In the genomic region with DNA sequence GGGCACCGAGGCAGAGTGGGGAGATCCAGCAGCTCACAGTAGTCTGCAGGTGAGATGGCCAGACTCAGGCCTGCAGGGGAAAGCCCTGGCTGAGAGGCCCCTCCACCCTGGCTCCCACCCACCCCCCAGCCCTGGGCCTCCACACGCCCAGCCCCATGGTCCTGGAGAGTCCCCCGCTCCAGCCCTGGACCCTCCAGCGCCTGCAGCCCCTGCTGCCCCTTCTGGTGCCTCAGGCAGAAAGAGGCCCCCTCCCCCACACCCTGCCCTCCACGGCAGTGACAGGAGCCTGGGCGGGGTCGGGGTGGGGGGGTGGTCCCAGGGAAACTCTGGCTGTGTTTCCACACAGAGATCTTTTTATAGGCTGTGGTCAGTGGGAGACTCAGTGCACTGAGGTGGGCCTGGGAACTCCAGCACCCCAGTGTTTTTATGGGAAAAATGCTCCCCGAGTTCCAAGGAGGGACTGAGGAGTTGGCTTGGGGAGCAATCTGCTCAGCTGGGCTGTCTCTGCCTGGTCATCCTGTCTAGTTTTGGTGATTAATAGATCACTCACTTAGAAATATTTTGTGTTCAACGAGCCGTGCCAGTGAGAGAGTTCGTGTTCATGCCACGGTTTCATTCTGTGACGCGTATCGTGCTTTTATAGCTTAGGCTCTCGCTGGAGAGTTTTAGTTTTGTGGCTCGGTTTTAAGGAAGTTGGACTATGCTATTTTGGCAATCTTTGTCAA, we compare ENCODE assay signal across 9 cellular contexts. TPM values are rescaled to one million over a fixed set of nuclear protein-coding genes. Genes with fewer than 3 reads are reported as not detected.
A peak's percentile ranks its signal among the peaks of the same experiment; 100 is the strongest.
DNase-seq lines count a peak whose midpoint lies in the region; ATAC-seq, FAIRE-seq and TF ChIP-seq lines count a peak whose summit lies in the region.
"Had no signal": no experiment of that assay in that cellular context is flagged by ENCODE, and none has a peak within 500 bp of the region (broad histone marks: within the 10 kb centered on the region; RNA-seq: fewer than 3 reads in every experiment).

No MANE protein-coding gene starts in this region.

- no peaks in the 10 kb centered on the region for H3K27me3 Mint-ChIP-seq in CD4-positive, alpha-beta T cell
- H3K27me3 Mint-ChIP-seq in mesothelial cell of epicardium (ENCODE audit: low read depth) = no peaks in the 10 kb centered on the region

- no peaks in the 10 kb centered on the region for H3K9me3 Mint-ChIP-seq in CD4-positive, alpha-beta T cell
- H3K9me3 Mint-ChIP-seq in mesothelial cell of epicardium = no peaks in the 10 kb centered on the region

- no peak overlapping the region for H3K27ac Mint-ChIP-seq in CD4-positive, alpha-beta T cell
- peak overlapping the region; percentile 92 for H3K27ac Mint-ChIP-seq in mesothelial cell of epicardium

- peak overlapping the region; percentile 51 for H3K4me3 ChIP-seq in bronchial epithelial cell (ENCODE audit: low read depth, low read length)

- H3K4me1 Mint-ChIP-seq in CD4-positive, alpha-beta T cell (ENCODE audit: low read depth) = peaks cover 29% of the 10 kb centered on the region
- peaks cover 80% of the 10 kb centered on the region for H3K4me1 Mint-ChIP-seq in mesothelial cell of epicardium

- H3K36me3 ChIP-seq in bronchial epithelial cell (ENCODE audit: control insufficient read depth, insufficient read depth, low read length) = peaks cover 15% of the 10 kb centered on the region

- no peaks in the 10 kb centered on the region for H3K9me3 ChIP-seq in CD4-positive, alpha-beta T cell (ENCODE audit: control insufficient read depth, low read length)

- CTCF ChIA-PET in CD4-positive, alpha-beta T cell (lab: Charles Lee) = no interaction called here

- H3K36me3 Mint-ChIP-seq in CD4-positive, alpha-beta T cell (ENCODE audit: low read depth) = no peaks in the 10 kb centered on the region
- H3K36me3 Mint-ChIP-seq in mesothelial cell of epicardium = no peaks in the 10 kb centered on the region

- TF ChIP-seq CTCF in CD4-positive, alpha-beta T cell (IDR thresholded peaks at IDR 0.05) = no peak
- TF ChIP-seq CTCF in bronchial epithelial cell (IDR thresholded peaks at IDR 0.05; ENCODE audit: insufficient read depth, low read length, severe bottlenecking) = no peak
- no peak for TF ChIP-seq CTCF in mesothelial cell of epicardium (IDR thresholded peaks at IDR 0.05; ENCODE audit: unreplicated experiment)

- intact Hi-C loops in CD4-positive, alpha-beta T cell (cut with DNase I, micrococcal nuclease) = loop anchor here in 1 of 2 experiments (1.0 kb wide), 1 partner anchor 42 kb away; no protein-coding TSS in a partner anchor

- FAIRE-seq in bronchial epithelial cell (lab: Jason Lieb, UNC) = no peak

- ATAC-seq in CD4-positive, alpha-beta T cell (ENCODE audit: poor library complexity) = no peak
- ATAC-seq in GM21528 (IDR thresholded peaks at IDR 0.05; ENCODE audit: low FRiP score, unreplicated experiment) = peak; percentile 58

- DNase-seq in CD4-positive, alpha-beta T cell = no peak
- peak; percentile 37 to 67 for DNase-seq in Kasumi-1 (lab: John Stamatoyannopoulos, UW)
- DNase-seq in bronchial epithelial cell (ENCODE audit: low read depth) = peak; percentile 81
- no peak for DNase-seq in mesothelial cell of epicardium (ENCODE audit: low spot score in 2 of 2, unreplicated experiment in 2 of 2)
- no peak for DNase-seq in COLO668 (lab: John Stamatoyannopoulos, UW; ENCODE audit: unreplicated experiment)
- no peak for DNase-seq in NCI-H1436 (lab: John Stamatoyannopoulos, UW)
- DNase-seq in NCI-H774 (lab: John Stamatoyannopoulos, UW) = no peak

- POLR2A ChIA-PET in CD4-positive, alpha-beta T cell (lab: Charles Lee) = no interaction called here

- H3K27me3 ChIP-seq in CD4-positive, alpha-beta T cell (ENCODE audit: control insufficient read depth, insufficient read depth, low read length) = no peaks in the 10 kb centered on the region
- H3K27me3 ChIP-seq in bronchial epithelial cell (ENCODE audit: control insufficient read depth, insufficient read depth, low read length) = no peaks in the 10 kb centered on the region

- peak overlapping the region; percentile 45 for H3K4me3 Mint-ChIP-seq in CD4-positive, alpha-beta T cell
- H3K4me3 Mint-ChIP-seq in mesothelial cell of epicardium = peak overlapping the region; percentile 37

- no peak overlapping the region for H3K27ac ChIP-seq in CD4-positive, alpha-beta T cell (ENCODE audit: low read depth, low read length)
- H3K27ac ChIP-seq: KMS-11 had no signal

RNA-seq across cellular contexts. Expression of a gene that starts 53.1 kb away (rescaled TPM):
- total RNA-seq in CD4-positive, alpha-beta T cell = under 1 TPM; 0.25 to 0.75 TPM
- total RNA-seq in bronchial epithelial cell (not detected in 2 replicates), mesothelial cell of epicardium (1.9 to 2.5 TPM (median 2.0 TPM) in 3 replicates)

Comparison
In these comparisons a context has a peak if more than half of its experiments do, and no peak if none do; other contexts are left out.
1. DNase-seq: peak in Kasumi-1 (2 of 2) and bronchial epithelial cell (single experiment); none in CD4-positive, alpha-beta T cell (0 of 10), mesothelial cell of epicardium (0 of 2), COLO668 (single experiment), NCI-H1436 (single experiment) and NCI-H774 (single experiment).